In the genomic region with DNA sequence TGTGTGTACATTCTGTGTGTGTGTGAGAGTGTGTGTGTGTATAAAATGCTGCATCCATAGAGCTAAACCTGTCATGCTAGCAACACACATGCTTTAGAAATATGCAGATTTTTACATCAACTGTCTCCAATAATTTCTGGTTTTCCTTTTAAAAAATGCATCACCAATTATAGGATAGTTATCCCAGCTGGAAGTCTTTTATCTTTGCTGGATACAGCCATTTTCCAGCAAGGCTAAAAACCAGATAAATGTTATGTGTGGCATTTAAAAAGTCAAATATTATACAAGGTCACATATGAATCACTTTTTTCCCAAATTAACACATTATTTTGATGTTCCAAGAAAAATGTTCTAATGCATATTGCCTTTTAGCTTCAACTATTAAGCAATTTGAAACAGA, we compare ENCODE assay signal across 3 cellular contexts.
"Had no signal": no experiment of that assay in that cellular context is flagged by ENCODE, and none has a peak within 500 bp of the region (broad histone marks: within the 10 kb centered on the region; RNA-seq: fewer than 3 reads in every experiment).

No MANE protein-coding gene starts in this region.

- H3K4me3 ChIP-seq: GM12878 had no signal

- DNase-seq: GDM1, GF-D8 had no signal
